11 cellular contexts compared by ENCODE assay signal in genomic region chr14:96246535-96246839, GRCh38. TPM values are rescaled to one million over a fixed set of nuclear protein-coding genes. Genes with fewer than 3 reads are reported as not detected.
A peak's percentile ranks its signal among the peaks of the same experiment; 100 is the strongest.
DNase-seq lines count a peak whose midpoint lies in the region; ATAC-seq and TF ChIP-seq lines count a peak whose summit lies in the region.
"Had no signal": no experiment of that assay in that cellular context is flagged by ENCODE, and none has a peak within 500 bp of the region (broad histone marks: within the 10 kb centered on the region; RNA-seq: fewer than 3 reads in every experiment).

No MANE protein-coding gene starts in this region.

- ATAC-seq in GM19397 (IDR thresholded peaks at IDR 0.05; ENCODE audit: unreplicated experiment): no peak
- ATAC-seq in natural killer cell: no peak

- intact Hi-C loops in natural killer cell (cut with micrococcal nuclease): no loop called here

- no peak overlapping the region for H3K27ac Mint-ChIP-seq in natural killer cell
- H3K27ac Mint-ChIP-seq: T-helper 1 cell treated with Interleukin-12 subunit alpha and Interleukin-12 subunit beta and Interleukin-4 antibody, amounts not matched to agents 30 μg/mL and 1 μg/mL, for 36 hours had no signal

- H3K27me3 Mint-ChIP-seq in natural killer cell (ENCODE audit: low read depth in 2 of 2): peaks cover 17 to 56% of the 10 kb centered on the region in 2 donors

- H3K36me3 Mint-ChIP-seq in natural killer cell: no peaks in the 10 kb centered on the region

- no peak overlapping the region for H3K4me3 Mint-ChIP-seq in natural killer cell
- H3K4me3 Mint-ChIP-seq: T-helper 1 cell treated with Interleukin-12 subunit alpha and Interleukin-12 subunit beta and Interleukin-4 antibody, amounts not matched to agents 30 μg/mL and 1 μg/mL, for 36 hours had no signal

- no peaks in the 10 kb centered on the region for H3K9me3 Mint-ChIP-seq in natural killer cell
- H3K9me3 Mint-ChIP-seq: T-helper 1 cell treated with Interleukin-12 subunit alpha and Interleukin-12 subunit beta and Interleukin-4 antibody, amounts not matched to agents 30 μg/mL and 1 μg/mL, for 36 hours had no signal

- peak; percentile 93 for DNase-seq in Daoy (ENCODE audit: low read depth)
- peak; percentile 75 for DNase-seq in NCI-H2107 (lab: John Stamatoyannopoulos, UW)
- peak; percentile 92 for DNase-seq in dedifferentiated amniotic fluid mesenchymal stem cell (ENCODE audit: extremely low spot score)
- DNase-seq in non-pigmented ciliary epithelial cell (ENCODE audit: low read depth): peak; percentile 90
- DNase-seq in RPMI8226: no peak
- DNase-seq in activated CD4-positive, CD25-positive, alpha-beta regulatory T cell treated with anti-CD3 and anti-CD28 coated beads, Interleukin-2, amount 50 U/mL, for 72 hours: no peak
- no peak for DNase-seq in natural killer cell
- DNase-seq: NCI-H446 had no signal

- H3K4me1 Mint-ChIP-seq in natural killer cell: no peaks in the 10 kb centered on the region

- no peak for TF ChIP-seq CTCF in natural killer cell (IDR thresholded peaks at IDR 0.05)

RNA-seq across cellular contexts. Expression of gene BDKRB1, which starts 9.5 kb away (rescaled TPM):
- 0.97 and 1.5 TPM in 2 replicates for total RNA-seq in Daoy (2014; rRNA removed; shearing (Covaris generic))
- total RNA-seq in natural killer cell: not detected
- total RNA-seq: dermis microvascular lymphatic vessel endothelial cell had no signal

RNA-seq across cellular contexts. Expression of gene BDKRB2, which starts 41.8 kb away (rescaled TPM):
- 4.6 and 8.5 TPM in 2 replicates for total RNA-seq in Daoy (2014; rRNA removed; shearing (Covaris generic))
- not detected for total RNA-seq in natural killer cell

Comparison
In these comparisons a context has a peak if more than half of its experiments do, and no peak if none do; other contexts are left out.
1. DNase-seq: peak in Daoy (single experiment), NCI-H2107 (single experiment), dedifferentiated amniotic fluid mesenchymal stem cell (single experiment) and non-pigmented ciliary epithelial cell (single experiment); none in RPMI8226 (single experiment), activated CD4-positive, CD25-positive, alpha-beta regulatory T cell treated with anti-CD3 and anti-CD28 coated beads, Interleukin-2, amount 50 U/mL, for 72 hours (single experiment) and natural killer cell (single experiment).